In the genomic region with DNA sequence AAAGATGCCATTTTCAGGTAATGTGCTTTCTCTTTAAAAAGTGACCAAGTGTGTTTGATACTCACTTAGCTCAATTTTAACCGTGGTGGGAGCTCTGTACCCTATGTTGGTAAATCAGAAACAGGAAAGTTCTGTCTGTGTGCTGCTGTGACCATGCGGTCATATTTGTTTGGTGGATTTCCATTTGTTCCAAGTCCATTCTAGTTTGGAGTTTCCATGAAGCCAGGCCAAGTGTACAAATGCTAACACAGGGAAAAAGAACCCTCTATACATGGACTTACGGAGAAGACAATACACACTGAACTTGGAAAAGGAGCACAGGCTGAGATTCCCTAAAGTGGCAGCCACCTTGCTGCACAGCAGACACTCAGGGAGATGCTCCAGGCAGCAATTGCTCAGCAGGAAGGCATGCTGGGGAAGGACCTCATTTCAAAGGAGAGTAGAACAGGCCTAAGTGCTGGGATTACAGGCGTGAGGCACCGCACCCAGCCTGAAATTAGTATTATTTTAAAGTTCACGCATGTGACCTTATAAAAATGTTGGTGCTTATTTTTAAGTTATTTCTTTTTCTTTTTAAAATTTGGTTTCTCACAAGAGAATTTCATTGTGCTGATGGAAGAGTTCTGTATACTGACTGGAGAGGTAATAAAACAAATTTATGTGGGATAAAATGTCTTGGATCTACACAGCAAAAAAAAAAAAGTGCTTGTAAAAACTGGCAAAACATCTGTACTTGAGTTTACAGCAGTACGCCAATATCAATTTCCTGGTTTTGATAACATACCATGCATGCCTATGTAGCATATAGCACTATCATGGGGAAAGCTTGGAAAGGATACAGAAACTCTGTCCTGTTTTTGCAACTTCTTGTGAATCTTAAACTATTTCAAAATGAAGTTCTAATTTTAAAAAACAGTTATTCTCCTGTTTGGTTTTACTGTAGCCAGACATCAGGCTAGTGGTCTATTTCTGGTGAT, we compare ENCODE assay signal across 23 cellular contexts.
A peak's percentile ranks its signal among the peaks of the same experiment; 100 is the strongest.
DNase-seq lines count a peak whose midpoint lies in the region; ATAC-seq, FAIRE-seq and TF ChIP-seq lines count a peak whose summit lies in the region.
"Had no signal": no experiment of that assay in that cellular context is flagged by ENCODE, and none has a peak within 500 bp of the region (broad histone marks: within the 10 kb centered on the region; RNA-seq: fewer than 3 reads in every experiment).

No MANE protein-coding gene starts in this region.

- H3K4me1 Mint-ChIP-seq in mesothelial cell of epicardium, result peaks cover 30% of the 10 kb centered on the region
- H3K4me1 Mint-ChIP-seq in activated CD4-positive, alpha-beta T cell treated with anti-CD3 and anti-CD28 coated beads for 36 hours, result no peaks in the 10 kb centered on the region
- H3K4me1 Mint-ChIP-seq: activated CD4-positive, alpha-beta T cell treated with anti-CD3 and anti-CD28 coated beads, Interleukin-2, amount 10 ng/mL, durations not matched to agents 24 days and 14 days; T-helper 17 cell had no signal

- H4K20me1 ChIP-seq in HepG2 (ENCODE audit: insufficient read depth, low read length), result no peaks in the 10 kb centered on the region

- H3K9me3 ChIP-seq in right lobe of liver (no peaks in the 10 kb centered on the region), HepG2 (ENCODE audit: low read length) (peaks cover 5% of the 10 kb centered on the region; the same call in 1 of the 2 replicates), esophagus muscularis mucosa (peaks cover 0 to 4% (median 0%) of the 10 kb centered on the region in 4 donors)

- H3K36me3 Mint-ChIP-seq in mesothelial cell of epicardium, result peaks cover 7% of the 10 kb centered on the region
- H3K36me3 Mint-ChIP-seq in activated CD4-positive, alpha-beta T cell treated with anti-CD3 and anti-CD28 coated beads for 36 hours (ENCODE audit: low read depth), result no peaks in the 10 kb centered on the region
- H3K36me3 Mint-ChIP-seq: activated naive CD8-positive, alpha-beta T cell treated with anti-CD3 and anti-CD28 coated beads for 36 hours had no signal

- DNase-seq in right lobe of liver (no peak), HepG2 (ENCODE audit: low spot score) (no peak), esophagus muscularis mucosa (ENCODE audit: extremely low spot score) (no peak), mesothelial cell of epicardium (ENCODE audit: low spot score in 2 of 2, unreplicated experiment in 2 of 2) (no peak), ecto neural progenitor cell (ENCODE audit: low spot score) (no peak), NCI-H748 (lab: John Stamatoyannopoulos, UW; ENCODE audit: unreplicated experiment) (no peak), NCI-H2107 (lab: John Stamatoyannopoulos, UW) (no peak)
- no peak for DNase-seq in activated CD4-positive, alpha-beta T cell treated with anti-CD3 and anti-CD28 coated beads for 36 hours
- DNase-seq: activated CD4-positive, alpha-beta T cell treated with anti-CD3 and anti-CD28 coated beads, Interleukin-2, amount 10 ng/mL, durations not matched to agents 24 days and 14 days; activated naive CD8-positive, alpha-beta T cell treated with anti-CD3 and anti-CD28 coated beads for 36 hours; brain microvascular endothelial cell; NCI-H187 treated with DMSO at 0.1 percent for 48 hours; small intestine; stimulated activated CD4-positive, alpha-beta T cell treated with anti-CD3 and anti-CD28 coated beads, Interleukin-4, amount 100 ng/mL, for 24 hours; stimulated activated naive CD8-positive, alpha-beta T cell treated with anti-CD3 and anti-CD28 coated beads, Interleukin-15, Interleukin-2, amounts not matched to agents 100 U/mL and 50 U/mL, for 24 hours; T-helper 17 cell had no signal

- H3K9me3 Mint-ChIP-seq in mesothelial cell of epicardium, result peaks cover 8% of the 10 kb centered on the region
- H3K9me3 Mint-ChIP-seq in activated CD4-positive, alpha-beta T cell treated with anti-CD3 and anti-CD28 coated beads for 36 hours (ENCODE audit: low read depth), result no peaks in the 10 kb centered on the region
- H3K9me3 Mint-ChIP-seq: activated CD4-positive, alpha-beta T cell treated with anti-CD3 and anti-CD28 coated beads, Interleukin-2, amount 10 ng/mL, durations not matched to agents 24 days and 14 days; activated naive CD8-positive, alpha-beta T cell treated with anti-CD3 and anti-CD28 coated beads for 36 hours; activated T-helper 2 cell treated with anti-CD3 and anti-CD28 coated beads, Interferon-gamma antibody, Interleukin-2, Interleukin-4, amounts not matched to agents 10 μg/mL and 5 μg/mL and 100 μg/mL, durations not matched to agents 14 hours and 24 hours and 36 hours had no signal

- POLR2A ChIA-PET in HepG2 (lab: Yijun Ruan, JAX), result no interaction called here
- POLR2A ChIA-PET in activated CD4-positive, alpha-beta T cell treated with anti-CD3 and anti-CD28 coated beads for 36 hours (lab: Charles Lee), result no interaction called here

- H3K27ac ChIP-seq in right lobe of liver, result no peak overlapping the region
- no peak overlapping the region for H3K27ac ChIP-seq in HepG2 (ENCODE audit: extremely low read length, insufficient read depth, low read length)
- H3K27ac ChIP-seq in esophagus muscularis mucosa (replicated peaks in 1 of 4), result peak overlapping the region; percentile 38 to 90 (median 80)
- H3K27ac ChIP-seq: brain microvascular endothelial cell, KMS-11, tibial nerve had no signal

- H3K36me3 ChIP-seq in right lobe of liver, result no peaks in the 10 kb centered on the region
- H3K36me3 ChIP-seq in HepG2 (replicated peaks in 1 of 2; ENCODE audit: control insufficient read depth in 1 of 2, insufficient read depth in 2 of 2, low read length in 2 of 2), result no peaks in the 10 kb centered on the region
- no peaks in the 10 kb centered on the region for H3K36me3 ChIP-seq in esophagus muscularis mucosa
- H3K36me3 ChIP-seq: brain microvascular endothelial cell, tibial nerve had no signal

- H3K9ac ChIP-seq in HepG2 (ENCODE audit: insufficient read depth, low read depth, low read length), result no peak overlapping the region
- H3K9ac ChIP-seq: KMS-11 had no signal

- H3K27me3 Mint-ChIP-seq in mesothelial cell of epicardium (ENCODE audit: low read depth), result no peaks in the 10 kb centered on the region
- H3K27me3 Mint-ChIP-seq in activated CD4-positive, alpha-beta T cell treated with anti-CD3 and anti-CD28 coated beads for 36 hours, result peaks cover 16% of the 10 kb centered on the region

- no TSS peak for BruUV-seq in HepG2 (replicated peaks; lab: Mats Ljungman, UMichigan)

- CTCF ChIA-PET in HepG2 (lab: Yijun Ruan, JAX; ENCODE audit: low intra/inter-chr PET ratio, low total read pairs), result no interaction called here
- CTCF ChIA-PET in activated CD4-positive, alpha-beta T cell treated with anti-CD3 and anti-CD28 coated beads for 36 hours (lab: Charles Lee), result no interaction called here

- TF ChIP-seq POLR2A in right lobe of liver (IDR thresholded peaks at IDR 0.05) (no peak), HepG2 (IDR thresholded peaks at IDR 0.05; ENCODE audit: insufficient read depth in 1 of 2, low read depth in 2 of 2, low read length in 2 of 2) (no peak), esophagus muscularis mucosa (IDR thresholded peaks at IDR 0.05; ENCODE audit: low read depth) (no peak)

- H3K27me3 ChIP-seq in right lobe of liver, result no peaks in the 10 kb centered on the region
- H3K27me3 ChIP-seq in HepG2 (ENCODE audit: control insufficient read depth in 1 of 2, insufficient read depth in 2 of 2, low read length in 2 of 2), result peaks cover 2 to 29% of the 10 kb centered on the region in 2 experiments
- H3K27me3 ChIP-seq in esophagus muscularis mucosa, result no peaks in the 10 kb centered on the region
- H3K27me3 ChIP-seq: brain microvascular endothelial cell, tibial nerve had no signal

- no peaks in the 10 kb centered on the region for H3K79me2 ChIP-seq in HepG2 (ENCODE audit: insufficient read depth, low read length)

- H3K27ac Mint-ChIP-seq in mesothelial cell of epicardium, result peak overlapping the region; percentile 74
- H3K27ac Mint-ChIP-seq in activated CD4-positive, alpha-beta T cell treated with anti-CD3 and anti-CD28 coated beads for 36 hours, result no peak overlapping the region
- H3K27ac Mint-ChIP-seq: activated CD4-positive, alpha-beta T cell treated with anti-CD3 and anti-CD28 coated beads, Interleukin-2, amount 10 ng/mL, durations not matched to agents 24 days and 14 days; activated naive CD8-positive, alpha-beta T cell treated with anti-CD3 and anti-CD28 coated beads for 36 hours; activated T-helper 2 cell treated with anti-CD3 and anti-CD28 coated beads, Interferon-gamma antibody, Interleukin-2, Interleukin-4, amounts not matched to agents 10 μg/mL and 5 μg/mL and 100 μg/mL, durations not matched to agents 14 hours and 24 hours and 36 hours; B cell; T-helper 17 cell had no signal

- TF ChIP-seq EP300 in HepG2 (IDR thresholded peaks at IDR 0.05; ENCODE audit: low read depth in 2 of 2, low read length in 2 of 2) (no peak), HepG2 (CRISPR knock-in tag; IDR thresholded peaks at IDR 0.05; ENCODE audit: borderline replicate concordance) (no peak), esophagus muscularis mucosa (IDR thresholded peaks at IDR 0.05) (no peak)

- FAIRE-seq in HepG2 (lab: Jason Lieb, UNC), result no peak
- FAIRE-seq: A204.1, colon, GM12878, small intestine had no signal

- 66% methylated on average over 6 of the region's 7 CpGs for WGBS in right lobe of liver (ENCODE audit: insufficient coverage, low coverage, low lambda C conversion rate, missing lambda C conversion rate)
- WGBS in HepG2 (ENCODE audit: low lambda C conversion rate), result 24% methylated on average over 7 of the region's 7 CpGs
- 77% methylated on average over 7 of the region's 7 CpGs for WGBS in esophagus muscularis mucosa

- no peak for TF ChIP-seq CTCF in right lobe of liver (IDR thresholded peaks at IDR 0.05)
- no peak for TF ChIP-seq CTCF in HepG2 (CRISPR knock-in tag; IDR thresholded peaks at IDR 0.05)
- TF ChIP-seq CTCF in esophagus muscularis mucosa (IDR thresholded peaks at IDR 0.05), result no peak
- no peak for TF ChIP-seq CTCF in mesothelial cell of epicardium (IDR thresholded peaks at IDR 0.05; ENCODE audit: unreplicated experiment)

- H3K4me1 ChIP-seq in right lobe of liver, result no peaks in the 10 kb centered on the region
- H3K4me1 ChIP-seq in HepG2 (ENCODE audit: insufficient read depth, low read length), result no peaks in the 10 kb centered on the region
- peaks cover 0 to 36% (median 27%) of the 10 kb centered on the region in 4 donors for H3K4me1 ChIP-seq in esophagus muscularis mucosa
- H3K4me1 ChIP-seq: tibial nerve had no signal

- no peak overlapping the region for H2AFZ ChIP-seq in HepG2 (ENCODE audit: low read length)

- no peak overlapping the region for H3K4me3 Mint-ChIP-seq in mesothelial cell of epicardium
- no peak overlapping the region for H3K4me3 Mint-ChIP-seq in activated CD4-positive, alpha-beta T cell treated with anti-CD3 and anti-CD28 coated beads for 36 hours
- H3K4me3 Mint-ChIP-seq: activated CD4-positive, alpha-beta T cell treated with anti-CD3 and anti-CD28 coated beads, Interleukin-2, amount 10 ng/mL, durations not matched to agents 24 days and 14 days; activated naive CD8-positive, alpha-beta T cell treated with anti-CD3 and anti-CD28 coated beads for 36 hours; B cell; T-helper 17 cell had no signal

- H3K4me2 ChIP-seq in HepG2 (ENCODE audit: low read depth, low read length), result no peak overlapping the region
- H3K4me2 ChIP-seq: KMS-11 had no signal

- in situ Hi-C loops in HepG2 (cut with HindIII; ENCODE audit: extremely low pct_ligation_motif_present, low pct_unique_long_range_greater_than_20kb), result no loop called here

- TF ChIP-seq RAD21 in HepG2 (CRISPR knock-in tag; IDR thresholded peaks at IDR 0.05), result no peak

- H3K4me3 ChIP-seq in right lobe of liver (no peak overlapping the region), HepG2 (replicated peaks in 1 of 3; ENCODE audit: insufficient read depth in 1 of 3, low read depth in 2 of 3, low read length in 3 of 3) (no peak overlapping the region), esophagus muscularis mucosa (no peak overlapping the region)
- H3K4me3 ChIP-seq: GM12878, tibial nerve had no signal

- ATAC-seq in right lobe of liver (peak in 3 of 4 donors; percentile 42 to 78 (median 54)), HepG2 (no peak)
- ATAC-seq in activated CD4-positive, alpha-beta T cell treated with anti-CD3 and anti-CD28 coated beads for 36 hours, result no peak
- ATAC-seq: GM12878; stimulated activated naive CD8-positive, alpha-beta T cell treated with anti-CD3 and anti-CD28 coated beads, Interleukin-15, Interleukin-2, amounts not matched to agents 100 U/mL and 50 U/mL, for 24 hours; T-helper 17 cell had no signal

- intact Hi-C loops in right lobe of liver (cut with DNase I) (no loop called here), HepG2 (cut with micrococcal nuclease; ENCODE audit: unreplicated experiment) (no loop called here), esophagus muscularis mucosa (cut with DNase I) (no loop called here)
- intact Hi-C loops in activated CD4-positive, alpha-beta T cell treated with anti-CD3 and anti-CD28 coated beads for 36 hours (cut with DNase I, micrococcal nuclease), result no loop called here

Comparison
In these comparisons a context has a peak if more than half of its experiments do, and no peak if none do; other contexts are left out.
1. ATAC-seq: peak in right lobe of liver (3 of 4); none in HepG2 (single experiment) and activated CD4-positive, alpha-beta T cell treated with anti-CD3 and anti-CD28 coated beads for 36 hours (single experiment).
2. H3K27ac ChIP-seq: peak in esophagus muscularis mucosa (4 of 4); none in right lobe of liver (0 of 3) and HepG2 (single experiment).